In the genomic region with DNA sequence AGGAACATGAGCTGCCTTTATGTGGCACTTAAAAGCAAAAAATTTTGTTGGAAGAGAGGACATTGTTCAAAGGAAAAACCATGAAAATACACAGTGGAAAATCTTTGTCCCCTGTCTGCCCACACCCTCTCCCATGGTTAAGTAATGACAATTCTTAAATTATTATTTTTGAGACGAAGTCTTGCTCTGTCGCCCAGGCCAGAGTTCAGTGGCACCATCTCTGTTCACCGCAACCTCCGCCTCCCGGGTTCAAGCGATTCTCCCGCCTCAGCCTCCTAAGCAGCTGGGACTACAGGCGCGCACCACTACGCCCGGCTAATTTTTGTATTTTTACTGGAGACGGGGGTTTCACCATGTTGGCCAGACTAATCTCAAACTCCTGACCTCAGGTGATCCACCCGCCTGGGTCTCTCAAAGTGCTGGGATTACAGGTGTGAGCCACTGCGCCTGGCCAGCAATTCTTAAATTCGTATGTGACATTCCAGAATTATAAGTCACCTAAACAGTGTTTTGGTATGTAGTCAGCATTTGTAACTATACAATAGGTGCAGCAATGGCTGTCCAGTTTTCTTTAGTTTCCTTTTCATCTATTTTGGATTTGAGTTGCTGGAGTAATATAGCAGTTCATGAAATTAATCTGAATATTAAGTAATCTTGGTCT, we compare ENCODE assay signal across 1 cellular context.
A peak's percentile ranks its signal among the peaks of the same experiment; 100 is the strongest.
TF ChIP-seq lines count a peak whose summit lies in the region.

No MANE protein-coding gene starts in this region.

TF ChIP-seq in GM12878, 131 proteins besides CTCF, POLR2A, EP300 and RAD21 (continued from another document and continues in another):
- TF ChIP-seq CUX1 (IDR thresholded peaks at IDR 0.05; ENCODE audit: insufficient replicate concordance, low read depth, low read length) (no peak), ZSCAN29 (IDR thresholded peaks at IDR 0.05) (no peak), CHD4 (IDR thresholded peaks at IDR 0.05) (no peak), ASH2L (IDR thresholded peaks at IDR 0.05; ENCODE audit: borderline replicate concordance, low read depth) (no peak), IRF5 (IDR thresholded peaks at IDR 0.05; ENCODE audit: borderline replicate concordance) (no peak), ZNF384 (IDR thresholded peaks at IDR 0.05; ENCODE audit: borderline replicate concordance, low read depth, low read length) (no peak), YY1 (IDR thresholded peaks at IDR 0.05; ENCODE audit: low read depth, low read length) (no peak), YBX1 (IDR thresholded peaks at IDR 0.05) (no peak), PAX8 (IDR thresholded peaks at IDR 0.05) (peak; percentile 47; the same call in 1 of the 2 replicates), FOXM1 (IDR thresholded peaks at IDR 0.05; ENCODE audit: low read depth, low read length) (no peak), IRF4 (IDR thresholded peaks at IDR 0.05; ENCODE audit: low read depth, low read length) (no peak), ZNF217 (IDR thresholded peaks at IDR 0.05) (peak; percentile 40; the same call in 1 of the 2 replicates), EED (IDR thresholded peaks at IDR 0.05; ENCODE audit: low read depth) (no peak), NR2C2 (IDR thresholded peaks at IDR 0.05; ENCODE audit: borderline replicate concordance, control insufficient read depth, insufficient read length, low read depth) (no peak), MTA2 (IDR thresholded peaks at IDR 0.05; ENCODE audit: low read depth) (no peak), NFIC (IDR thresholded peaks at IDR 0.05; ENCODE audit: low read depth, low read length) (peak; percentile 22; the same call in 1 of the 2 replicates), JUNB (IDR thresholded peaks at IDR 0.05) (no peak), RB1 (IDR thresholded peaks at IDR 0.05; ENCODE audit: borderline replicate concordance) (no peak), MTA3 (IDR thresholded peaks at IDR 0.05; ENCODE audit: borderline replicate concordance, low read length) (no peak), HDGF (IDR thresholded peaks at IDR 0.05) (no peak), FOS (IDR thresholded peaks at IDR 0.05; ENCODE audit: borderline replicate concordance, extremely low read depth, insufficient read length) (no peak), STAT3 (IDR thresholded peaks at IDR 0.05; ENCODE audit: low read depth, low read length) (no peak), SMAD5 (IDR thresholded peaks at IDR 0.05; ENCODE audit: low read depth) (no peak), HCFC1 (IDR thresholded peaks at IDR 0.05; ENCODE audit: low read length) (no peak), USF1 (IDR thresholded peaks at IDR 0.05; ENCODE audit: borderline replicate concordance, extremely low read length, insufficient read depth, low read depth, low read length) (no peak), PML (IDR thresholded peaks at IDR 0.05; ENCODE audit: low read length) (no peak)
- TF ChIP-seq, protein P1, sequence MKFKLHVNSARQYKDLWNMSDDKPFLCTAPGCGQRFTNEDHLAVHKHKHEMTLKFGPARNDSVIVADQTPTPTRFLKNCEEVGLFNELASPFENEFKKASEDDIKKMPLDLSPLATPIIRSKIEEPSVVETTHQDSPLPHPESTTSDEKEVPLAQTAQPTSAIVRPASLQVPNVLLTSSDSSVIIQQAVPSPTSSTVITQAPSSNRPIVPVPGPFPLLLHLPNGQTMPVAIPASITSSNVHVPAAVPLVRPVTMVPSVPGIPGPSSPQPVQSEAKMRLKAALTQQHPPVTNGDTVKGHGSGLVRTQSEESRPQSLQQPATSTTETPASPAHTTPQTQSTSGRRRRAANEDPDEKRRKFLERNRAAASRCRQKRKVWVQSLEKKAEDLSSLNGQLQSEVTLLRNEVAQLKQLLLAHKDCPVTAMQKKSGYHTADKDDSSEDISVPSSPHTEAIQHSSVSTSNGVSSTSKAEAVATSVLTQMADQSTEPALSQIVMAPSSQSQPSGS (IDR thresholded peaks at IDR 0.05; ENCODE audit: low read length), result no peak
- TF ChIP-seq, protein P2, sequence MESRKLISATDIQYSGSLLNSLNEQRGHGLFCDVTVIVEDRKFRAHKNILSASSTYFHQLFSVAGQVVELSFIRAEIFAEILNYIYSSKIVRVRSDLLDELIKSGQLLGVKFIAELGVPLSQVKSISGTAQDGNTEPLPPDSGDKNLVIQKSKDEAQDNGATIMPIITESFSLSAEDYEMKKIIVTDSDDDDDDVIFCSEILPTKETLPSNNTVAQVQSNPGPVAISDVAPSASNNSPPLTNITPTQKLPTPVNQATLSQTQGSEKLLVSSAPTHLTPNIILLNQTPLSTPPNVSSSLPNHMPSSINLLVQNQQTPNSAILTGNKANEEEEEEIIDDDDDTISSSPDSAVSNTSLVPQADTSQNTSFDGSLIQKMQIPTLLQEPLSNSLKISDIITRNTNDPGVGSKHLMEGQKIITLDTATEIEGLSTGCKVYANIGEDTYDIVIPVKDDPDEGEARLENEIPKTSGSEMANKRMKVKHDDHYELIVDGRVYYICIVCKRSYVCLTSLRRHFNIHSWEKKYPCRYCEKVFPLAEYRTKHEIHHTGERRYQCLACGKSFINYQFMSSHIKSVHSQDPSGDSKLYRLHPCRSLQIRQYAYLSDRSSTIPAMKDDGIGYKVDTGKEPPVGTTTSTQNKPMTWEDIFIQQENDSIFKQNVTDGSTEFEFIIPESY (IDR thresholded peaks at IDR 0.05), result 0 out of 2 replicates have a peak, but pooled peaks have one; percentile 22
- TF ChIP-seq, protein P3, sequence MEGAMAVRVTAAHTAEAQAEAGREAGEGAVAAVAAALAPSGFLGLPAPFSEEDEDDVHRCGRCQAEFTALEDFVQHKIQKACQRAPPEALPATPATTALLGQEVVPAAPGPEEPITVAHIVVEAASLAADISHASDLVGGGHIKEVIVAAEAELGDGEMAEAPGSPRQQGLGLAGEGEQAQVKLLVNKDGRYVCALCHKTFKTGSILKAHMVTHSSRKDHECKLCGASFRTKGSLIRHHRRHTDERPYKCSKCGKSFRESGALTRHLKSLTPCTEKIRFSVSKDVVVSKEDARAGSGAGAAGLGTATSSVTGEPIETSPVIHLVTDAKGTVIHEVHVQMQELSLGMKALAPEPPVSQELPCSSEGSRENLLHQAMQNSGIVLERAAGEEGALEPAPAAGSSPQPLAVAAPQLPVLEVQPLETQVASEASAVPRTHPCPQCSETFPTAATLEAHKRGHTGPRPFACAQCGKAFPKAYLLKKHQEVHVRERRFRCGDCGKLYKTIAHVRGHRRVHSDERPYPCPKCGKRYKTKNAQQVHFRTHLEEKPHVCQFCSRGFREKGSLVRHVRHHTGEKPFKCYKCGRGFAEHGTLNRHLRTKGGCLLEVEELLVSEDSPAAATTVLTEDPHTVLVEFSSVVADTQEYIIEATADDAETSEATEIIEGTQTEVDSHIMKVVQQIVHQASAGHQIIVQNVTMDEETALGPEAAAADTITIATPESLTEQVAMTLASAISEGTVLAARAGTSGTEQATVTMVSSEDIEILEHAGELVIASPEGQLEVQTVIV (IDR thresholded peaks at IDR 0.05; ENCODE audit: borderline replicate concordance, partially characterized antibody), result no peak
- TF ChIP-seq, protein P4, sequence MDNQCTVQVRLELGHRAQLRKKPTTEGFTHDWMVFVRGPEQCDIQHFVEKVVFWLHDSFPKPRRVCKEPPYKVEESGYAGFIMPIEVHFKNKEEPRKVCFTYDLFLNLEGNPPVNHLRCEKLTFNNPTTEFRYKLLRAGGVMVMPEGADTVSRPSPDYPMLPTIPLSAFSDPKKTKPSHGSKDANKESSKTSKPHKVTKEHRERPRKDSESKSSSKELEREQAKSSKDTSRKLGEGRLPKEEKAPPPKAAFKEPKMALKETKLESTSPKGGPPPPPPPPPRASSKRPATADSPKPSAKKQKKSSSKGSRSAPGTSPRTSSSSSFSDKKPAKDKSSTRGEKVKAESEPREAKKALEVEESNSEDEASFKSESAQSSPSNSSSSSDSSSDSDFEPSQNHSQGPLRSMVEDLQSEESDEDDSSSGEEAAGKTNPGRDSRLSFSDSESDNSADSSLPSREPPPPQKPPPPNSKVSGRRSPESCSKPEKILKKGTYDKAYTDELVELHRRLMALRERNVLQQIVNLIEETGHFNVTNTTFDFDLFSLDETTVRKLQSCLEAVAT (IDR thresholded peaks at IDR 0.05), result peak; percentile 89
- TF ChIP-seq, protein P5, sequence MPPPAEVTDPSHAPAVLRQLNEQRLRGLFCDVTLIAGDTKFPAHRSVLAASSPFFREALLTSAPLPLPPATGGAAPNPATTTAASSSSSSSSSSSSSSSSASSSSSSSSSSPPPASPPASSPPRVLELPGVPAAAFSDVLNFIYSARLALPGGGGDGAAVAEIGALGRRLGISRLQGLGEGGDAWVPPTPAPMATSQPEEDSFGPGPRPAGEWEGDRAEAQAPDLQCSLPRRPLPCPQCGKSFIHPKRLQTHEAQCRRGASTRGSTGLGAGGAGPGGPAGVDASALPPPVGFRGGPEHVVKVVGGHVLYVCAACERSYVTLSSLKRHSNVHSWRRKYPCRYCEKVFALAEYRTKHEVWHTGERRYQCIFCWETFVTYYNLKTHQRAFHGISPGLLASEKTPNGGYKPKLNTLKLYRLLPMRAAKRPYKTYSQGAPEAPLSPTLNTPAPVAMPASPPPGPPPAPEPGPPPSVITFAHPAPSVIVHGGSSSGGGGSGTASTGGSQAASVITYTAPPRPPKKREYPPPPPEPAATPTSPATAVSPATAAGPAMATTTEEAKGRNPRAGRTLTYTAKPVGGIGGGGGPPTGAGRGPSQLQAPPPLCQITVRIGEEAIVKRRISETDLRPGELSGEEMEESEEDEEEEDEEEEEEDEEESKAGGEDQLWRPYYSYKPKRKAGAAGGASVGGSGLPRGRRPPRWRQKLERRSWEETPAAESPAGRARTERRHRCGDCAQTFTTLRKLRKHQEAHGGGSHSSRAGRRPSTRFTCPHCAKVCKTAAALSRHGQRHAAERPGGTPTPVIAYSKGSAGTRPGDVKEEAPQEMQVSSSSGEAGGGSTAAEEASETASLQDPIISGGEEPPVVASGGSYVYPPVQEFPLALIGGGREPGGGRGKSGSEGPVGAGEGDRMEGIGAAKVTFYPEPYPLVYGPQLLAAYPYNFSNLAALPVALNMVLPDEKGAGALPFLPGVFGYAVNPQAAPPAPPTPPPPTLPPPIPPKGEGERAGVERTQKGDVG (CRISPR knock-in tag; IDR thresholded peaks at IDR 0.05), result no peak
- TF ChIP-seq, protein P6, sequence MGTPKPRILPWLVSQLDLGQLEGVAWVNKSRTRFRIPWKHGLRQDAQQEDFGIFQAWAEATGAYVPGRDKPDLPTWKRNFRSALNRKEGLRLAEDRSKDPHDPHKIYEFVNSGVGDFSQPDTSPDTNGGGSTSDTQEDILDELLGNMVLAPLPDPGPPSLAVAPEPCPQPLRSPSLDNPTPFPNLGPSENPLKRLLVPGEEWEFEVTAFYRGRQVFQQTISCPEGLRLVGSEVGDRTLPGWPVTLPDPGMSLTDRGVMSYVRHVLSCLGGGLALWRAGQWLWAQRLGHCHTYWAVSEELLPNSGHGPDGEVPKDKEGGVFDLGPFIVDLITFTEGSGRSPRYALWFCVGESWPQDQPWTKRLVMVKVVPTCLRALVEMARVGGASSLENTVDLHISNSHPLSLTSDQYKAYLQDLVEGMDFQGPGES (IDR thresholded peaks at IDR 0.05), result no peak
